In genomic region chr5:73825736-73826135, GRCh38 we compare ENCODE assay signal across 24 cellular contexts.
DNase-seq lines count a peak whose midpoint lies in the region; ATAC-seq, FAIRE-seq and TF ChIP-seq lines count a peak whose summit lies in the region.
"Had no signal": no experiment of that assay in that cellular context is flagged by ENCODE, and none has a peak within 500 bp of the region (broad histone marks: within the 10 kb centered on the region; RNA-seq: fewer than 3 reads in every experiment).

No MANE protein-coding gene starts in this region.

- no peak overlapping the region for H3K4me2 ChIP-seq in IMR-90 (ENCODE audit: low read depth, low read length)

- H3K36me3 Mint-ChIP-seq in nephron progenitor cell (ENCODE audit: low read depth) = peaks cover 3% of the 10 kb centered on the region
- H3K36me3 Mint-ChIP-seq: activated CD4-positive, alpha-beta memory T cell treated with anti-CD3 and anti-CD28 coated beads for 36 hours; CD4-positive, alpha-beta memory T cell; immature natural killer cell had no signal

- H3K27ac Mint-ChIP-seq in nephron progenitor cell = no peak overlapping the region
- H3K27ac Mint-ChIP-seq: activated CD4-positive, alpha-beta memory T cell treated with anti-CD3 and anti-CD28 coated beads for 36 hours; activated naive CD8-positive, alpha-beta T cell treated with anti-CD3 and anti-CD28 coated beads, Interleukin-2, amount 50 U/mL, for 24 hours; CD4-positive, alpha-beta memory T cell; immature natural killer cell had no signal

- peak overlapping the region; percentile 13 to 49; a peak in 2 of 4 replicates for H4K8ac ChIP-seq in IMR-90 (ENCODE audit: low read depth in 2 of 2, low read length in 2 of 2)

- POLR2A ChIA-PET in IMR-90 (lab: Charles Lee; ENCODE audit: unreplicated experiment) = interaction anchor here (0.6 kb wide), 1 partner anchor 10 kb away, joined by 3 read pairs; no protein-coding TSS in a partner anchor

- no peak overlapping the region for H2AFZ ChIP-seq in IMR-90 (replicated peaks; ENCODE audit: low read length, poor library complexity)

- H3K27ac ChIP-seq in IMR-90 (ENCODE audit: insufficient read depth, low read length) (peak overlapping the region; percentile 17; the same call in 1 of the 2 replicates), lower lobe of right lung (peak overlapping the region; percentile 0), vagina (peak overlapping the region; percentile 82)

- no peak overlapping the region for H3K9ac ChIP-seq in IMR-90 (ENCODE audit: low read depth, low read length)

- peaks cover 9% of the 10 kb centered on the region for H3K27me3 Mint-ChIP-seq in nephron progenitor cell (ENCODE audit: low read depth, poor library complexity)

- H3K14ac ChIP-seq in IMR-90 (replicated peaks; ENCODE audit: low read depth, low read length) = peak overlapping the region; percentile 56

- H3K23ac ChIP-seq in IMR-90 (ENCODE audit: low read depth, low read length) = peak overlapping the region; percentile 10; the same call in 1 of the 2 replicates

- H3K9me3 Mint-ChIP-seq in nephron progenitor cell = no peaks in the 10 kb centered on the region
- H3K9me3 Mint-ChIP-seq: activated CD4-positive, alpha-beta memory T cell treated with anti-CD3 and anti-CD28 coated beads for 36 hours; activated naive CD8-positive, alpha-beta T cell treated with anti-CD3 and anti-CD28 coated beads, Interleukin-2, amount 50 U/mL, for 24 hours; CD4-positive, alpha-beta memory T cell; immature natural killer cell had no signal

- H3K79me1 ChIP-seq in IMR-90 (ENCODE audit: low read depth in 1 of 2, low read length in 2 of 2) = peaks cover 8 to 26% of the 10 kb centered on the region in 2 experiments; a peak in 3 of 4 replicates

- H2BK20ac ChIP-seq in IMR-90 (ENCODE audit: low read depth, low read length) = peak overlapping the region; percentile 68

- in situ Hi-C loops in IMR-90 (cut with MboI; ENCODE audit: low sequenced_read_pairs) = no loop called here

- peak overlapping the region; percentile 67 for H4K91ac ChIP-seq in IMR-90 (ENCODE audit: insufficient read depth, low read depth, low read length)

- H3K4me3 Mint-ChIP-seq in nephron progenitor cell = no peak overlapping the region
- H3K4me3 Mint-ChIP-seq: activated CD4-positive, alpha-beta memory T cell treated with anti-CD3 and anti-CD28 coated beads for 36 hours; activated naive CD8-positive, alpha-beta T cell treated with anti-CD3 and anti-CD28 coated beads, Interleukin-2, amount 50 U/mL, for 24 hours; CD4-positive, alpha-beta memory T cell; immature natural killer cell had no signal

- TF ChIP-seq CTCF in IMR-90 (conservative IDR thresholded peaks at IDR 0.05; ENCODE audit: low read depth, low read length) (no peak), bronchial epithelial cell (IDR thresholded peaks at IDR 0.05; ENCODE audit: insufficient read depth, low read length, severe bottlenecking) (no peak), lower lobe of right lung (IDR thresholded peaks at IDR 0.05) (no peak), vagina (IDR thresholded peaks at IDR 0.05) (no peak), nephron progenitor cell (IDR thresholded peaks at IDR 0.05) (no peak)

- DNase-seq in IMR-90 (peak; percentile 52), bronchial epithelial cell (ENCODE audit: low read depth) (no peak), lower lobe of right lung (no peak), vagina (ENCODE audit: extremely low spot score in 2 of 2) (no peak), nephron progenitor cell (no peak), retina (no peak)
- DNase-seq: activated CD4-positive, alpha-beta memory T cell treated with anti-CD3 and anti-CD28 coated beads for 36 hours; activated effector memory CD4-positive, alpha-beta T cell treated with anti-CD3 and anti-CD28 coated beads, Interleukin-2, amount 50 U/mL, for 16 hours; activated naive CD8-positive, alpha-beta T cell treated with anti-CD3 and anti-CD28 coated beads, Interleukin-2, amount 50 U/mL, for 24 hours; CD4-positive, alpha-beta memory T cell; cortex of kidney; immature natural killer cell; KBM-7; NCI-H1694 treated with DMSO at 0.1 percent for 48 hours; NCI-H2227 treated with DMSO at 0.1 percent for 48 hours; NCI-H748 treated with DMSO at 0.1 percent for 48 hours; right cardiac atrium; stimulated activated CD8-positive, alpha-beta memory T cell treated with anti-CD3 and anti-CD28 coated beads, Interleukin-4, amount 100 ng/mL, for 48 hours; T-helper 9 cell had no signal

- intact Hi-C loops in IMR-90 (cut with micrococcal nuclease) = no loop called here
- intact Hi-C loops in lower lobe of right lung (cut with DNase I) = no loop called here
- intact Hi-C loops in vagina (cut with DNase I) = no loop called here

- H3K27me3 ChIP-seq in IMR-90 (ENCODE audit: control insufficient read depth, insufficient read depth, low read length) = no peaks in the 10 kb centered on the region
- no peaks in the 10 kb centered on the region for H3K27me3 ChIP-seq in bronchial epithelial cell (ENCODE audit: control insufficient read depth, insufficient read depth, low read length)
- H3K27me3 ChIP-seq in lower lobe of right lung (ENCODE audit: low read depth) = no peaks in the 10 kb centered on the region
- H3K27me3 ChIP-seq in vagina = no peaks in the 10 kb centered on the region

- no peaks in the 10 kb centered on the region for H3K9me3 ChIP-seq in IMR-90 (ENCODE audit: control insufficient read depth, insufficient read depth, low read length)
- H3K9me3 ChIP-seq in lower lobe of right lung = no peaks in the 10 kb centered on the region
- no peaks in the 10 kb centered on the region for H3K9me3 ChIP-seq in vagina

- no peak overlapping the region for H3K56ac ChIP-seq in IMR-90 (ENCODE audit: extremely low read depth, insufficient read depth, low read length)

- FAIRE-seq in bronchial epithelial cell (lab: Jason Lieb, UNC) = peak; percentile 43
- FAIRE-seq: G401.6, H54 had no signal

- ATAC-seq in IMR-90 (ENCODE audit: low read depth) = no peak
- no peak for ATAC-seq in lower lobe of right lung
- ATAC-seq in HG03045 (IDR thresholded peaks at IDR 0.05; ENCODE audit: unreplicated experiment) = no peak
- ATAC-seq: activated naive CD8-positive, alpha-beta T cell treated with anti-CD3 and anti-CD28 coated beads, Interleukin-2, amount 50 U/mL, for 24 hours; right cardiac atrium; Right ventricle myocardium inferior had no signal

- H4K5ac ChIP-seq in IMR-90 (ENCODE audit: low read depth, low read length) = peak overlapping the region; percentile 45; the same call in 1 of the 2 replicates

- TF ChIP-seq POLR2A in IMR-90 (IDR thresholded peaks at IDR 0.05; ENCODE audit: low read depth, low read length) (no peak), vagina (IDR thresholded peaks at IDR 0.05) (no peak)

- H3K18ac ChIP-seq in IMR-90 (ENCODE audit: low read depth, low read length) = peak overlapping the region; percentile 55

- no peak overlapping the region for H3K4me3 ChIP-seq in IMR-90 (ENCODE audit: insufficient read depth, low read depth, low read length)
- no peak overlapping the region for H3K4me3 ChIP-seq in bronchial epithelial cell (ENCODE audit: low read depth, low read length)
- H3K4me3 ChIP-seq in lower lobe of right lung = no peak overlapping the region
- no peak overlapping the region for H3K4me3 ChIP-seq in vagina
- H3K4me3 ChIP-seq: lung had no signal

- H3K4me1 Mint-ChIP-seq in nephron progenitor cell = peaks cover 3% of the 10 kb centered on the region
- H3K4me1 Mint-ChIP-seq: activated naive CD8-positive, alpha-beta T cell treated with anti-CD3 and anti-CD28 coated beads, Interleukin-2, amount 50 U/mL, for 24 hours; CD4-positive, alpha-beta memory T cell; immature natural killer cell had no signal

- H3K36me3 ChIP-seq in IMR-90 (ENCODE audit: control insufficient read depth, insufficient read depth, low read length) (no peaks in the 10 kb centered on the region), bronchial epithelial cell (ENCODE audit: control insufficient read depth, insufficient read depth, low read length) (no peaks in the 10 kb centered on the region), lower lobe of right lung (no peaks in the 10 kb centered on the region), vagina (no peaks in the 10 kb centered on the region)

- H4K20me1 ChIP-seq in IMR-90 (ENCODE audit: insufficient read depth, low read length) = no peaks in the 10 kb centered on the region

- CTCF ChIA-PET in IMR-90 (lab: Yijun Ruan, JAX) = interaction anchor here (0.6 to 2.1 kb wide), 3 partner anchors 8 to 299 kb away, joined by 3 to 8 read pairs (median 4); no protein-coding TSS in a partner anchor

- BruUV-seq in IMR-90 (replicated peaks; lab: Mats Ljungman, UMichigan) = no TSS peak

- dilution Hi-C loops in IMR-90 (cut with HindIII; ENCODE audit: low sequenced_read_pairs, unreplicated experiment) = no loop called here

- peak overlapping the region; percentile 65 for H2AK5ac ChIP-seq in IMR-90 (ENCODE audit: low read depth, low read length)

- no peak for TF ChIP-seq RAD21 in IMR-90 (IDR thresholded peaks at IDR 0.05; ENCODE audit: low read length)

- H2BK120ac ChIP-seq in IMR-90 (ENCODE audit: low read depth, low read length) = peak overlapping the region; percentile 53

- peak overlapping the region; percentile 71 for H2BK5ac ChIP-seq in IMR-90 (ENCODE audit: low read depth, low read length, poor library complexity, severe bottlenecking)

- H2AK9ac ChIP-seq in IMR-90 (replicated peaks; ENCODE audit: low read depth, low read length, poor library complexity) = no peak overlapping the region

- H2BK15ac ChIP-seq in IMR-90 (ENCODE audit: low read depth, low read length) = peak overlapping the region; percentile 29; the same call in 2 of the 3 replicates

- peaks cover 19% of the 10 kb centered on the region for H3K9me1 ChIP-seq in IMR-90 (ENCODE audit: insufficient read depth, low read length)

- peak overlapping the region; percentile 59 for H3K4ac ChIP-seq in IMR-90 (ENCODE audit: low read depth, low read length)

- H3K4me1 ChIP-seq in IMR-90 (ENCODE audit: control insufficient read depth, insufficient read depth, low read length) = peaks cover 24% of the 10 kb centered on the region
- peaks cover 30% of the 10 kb centered on the region for H3K4me1 ChIP-seq in lower lobe of right lung
- H3K4me1 ChIP-seq in vagina = peaks cover 65% of the 10 kb centered on the region

TF ChIP-seq in IMR-90, 13 proteins besides CTCF, POLR2A, EP300 and RAD21:
- no peak for TF ChIP-seq MXI1 (IDR thresholded peaks at IDR 0.05; ENCODE audit: borderline replicate concordance, low read depth, low read length)
- TF ChIP-seq CHD1 (IDR thresholded peaks at IDR 0.05; ENCODE audit: low read depth, low read length) = no peak
- TF ChIP-seq NFE2L2 (IDR thresholded peaks at IDR 0.05; ENCODE audit: low read depth, low read length) = no peak
- TF ChIP-seq RCOR1 (IDR thresholded peaks at IDR 0.05; ENCODE audit: insufficient replicate concordance, low read length) = no peak
- no peak for TF ChIP-seq SMC3 (IDR thresholded peaks at IDR 0.05; ENCODE audit: low read depth, low read length)
- no peak for TF ChIP-seq MAFK (IDR thresholded peaks at IDR 0.05; ENCODE audit: low read depth, low read length)
- no peak for TF ChIP-seq RFX5 (IDR thresholded peaks at IDR 0.05; ENCODE audit: low read depth, low read length)
- TF ChIP-seq FOS (IDR thresholded peaks at IDR 0.05; ENCODE audit: low read depth, low read length) = no peak
- TF ChIP-seq BHLHE40 (IDR thresholded peaks at IDR 0.05; ENCODE audit: low read depth, low read length) = no peak
- no peak for TF ChIP-seq MAZ (IDR thresholded peaks at IDR 0.05; ENCODE audit: borderline replicate concordance, low read depth, low read length)

Comparison
In these comparisons a context has a peak if more than half of its experiments do, and no peak if none do; other contexts are left out.
1. H3K27ac ChIP-seq: peak in every context shown above with its lines; median percentile 82 in vagina; 17 in IMR-90; 0 in lower lobe of right lung.